ENCODE assay signal across 15 cellular contexts in the genomic region with DNA sequence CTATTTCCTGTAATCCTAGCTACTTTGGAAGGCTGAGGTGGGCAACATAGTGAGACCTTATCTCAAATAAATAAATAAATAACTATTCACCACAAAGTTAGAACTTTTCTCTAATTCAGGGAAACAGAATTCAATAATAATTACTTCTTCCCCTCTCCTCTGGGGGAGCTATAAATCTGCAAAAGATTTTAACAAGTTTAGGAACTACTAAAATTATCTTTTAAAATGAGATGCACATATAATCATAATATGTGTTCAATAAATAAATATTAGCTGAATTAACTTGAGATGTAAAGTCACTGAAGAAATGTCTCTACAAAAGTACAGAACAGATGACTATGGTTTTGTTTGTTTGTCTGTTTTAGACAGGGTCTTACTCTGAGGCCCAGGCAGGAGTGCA. TPM values are rescaled to one million over a fixed set of nuclear protein-coding genes. Genes with fewer than 3 reads are reported as not detected.
A peak's percentile ranks its signal among the peaks of the same experiment; 100 is the strongest.
DNase-seq lines count a peak whose midpoint lies in the region; ATAC-seq, FAIRE-seq and TF ChIP-seq lines count a peak whose summit lies in the region.
"Had no signal": no experiment of that assay in that cellular context is flagged by ENCODE, and none has a peak within 500 bp of the region (broad histone marks: within the 10 kb centered on the region; RNA-seq: fewer than 3 reads in every experiment).

No MANE protein-coding gene starts in this region.

- no peaks in the 10 kb centered on the region for H3K27me3 ChIP-seq in CD8-positive, alpha-beta memory T cell (ENCODE audit: insufficient read depth, low read length, poor library complexity, severe bottlenecking)
- H3K27me3 ChIP-seq: dorsolateral prefrontal cortex had no signal

- H3K27me3 Mint-ChIP-seq in Calu3 (ENCODE audit: unreplicated experiment), result no peaks in the 10 kb centered on the region
- no peaks in the 10 kb centered on the region for H3K27me3 Mint-ChIP-seq in CD8-positive, alpha-beta memory T cell

- no peaks in the 10 kb centered on the region for H3K9me3 Mint-ChIP-seq in Calu3 (ENCODE audit: low read depth, unreplicated experiment)
- H3K9me3 Mint-ChIP-seq in CD8-positive, alpha-beta memory T cell, result no peaks in the 10 kb centered on the region

- POLR2A ChIA-PET in CD8-positive, alpha-beta memory T cell (lab: Charles Lee), result interaction anchor here (0.6 kb wide), 1 partner anchor 335 kb away, joined by 4 read pairs; no protein-coding TSS in a partner anchor

- H3K4me1 ChIP-seq in CD8-positive, alpha-beta memory T cell (ENCODE audit: insufficient read depth, low read length), result no peaks in the 10 kb centered on the region

- intact Hi-C loops in Calu3 (cut with micrococcal nuclease; ENCODE audit: unreplicated experiment), result no loop called here

- no peaks in the 10 kb centered on the region for H3K36me3 Mint-ChIP-seq in Calu3 (ENCODE audit: insufficient read depth, unreplicated experiment)
- H3K36me3 Mint-ChIP-seq in CD8-positive, alpha-beta memory T cell, result peaks cover 0 to 4% (median 3%) of the 10 kb centered on the region in 3 donors

- no peak overlapping the region for H3K27ac Mint-ChIP-seq in Calu3 (ENCODE audit: unreplicated experiment)
- no peak overlapping the region for H3K27ac Mint-ChIP-seq in CD8-positive, alpha-beta memory T cell

- no TSS peak for BruUV-seq in Calu3 (replicated peaks; lab: Mats Ljungman, UMichigan)

- H3K27ac ChIP-seq in CD8-positive, alpha-beta memory T cell (ENCODE audit: low read depth, low read length), result no peak overlapping the region
- H3K27ac ChIP-seq: dorsolateral prefrontal cortex had no signal

- H3K4me3 Mint-ChIP-seq in Calu3 (ENCODE audit: low read depth, unreplicated experiment), result no peak overlapping the region
- no peak overlapping the region for H3K4me3 Mint-ChIP-seq in CD8-positive, alpha-beta memory T cell

- no peaks in the 10 kb centered on the region for H3K4me1 Mint-ChIP-seq in Calu3 (ENCODE audit: low read depth, unreplicated experiment)
- no peaks in the 10 kb centered on the region for H3K4me1 Mint-ChIP-seq in CD8-positive, alpha-beta memory T cell

- H3K36me3 ChIP-seq in CD8-positive, alpha-beta memory T cell (ENCODE audit: insufficient read depth, low read length), result no peaks in the 10 kb centered on the region

- DNase-seq in Calu3 (no peak), OCI-M1 (lab: John Stamatoyannopoulos, UW) (peak; percentile 15), fibroblast of the aortic adventitia (ENCODE audit: low read depth) (peak; percentile 6), NCI-H1105 (lab: John Stamatoyannopoulos, UW) (no peak)
- DNase-seq in CD8-positive, alpha-beta memory T cell, result no peak
- DNase-seq in stimulated activated CD4-positive, alpha-beta T cell treated with anti-CD3 and anti-CD28 coated beads, Interleukin-15, amount 100 ng/mL, for 24 hours, result no peak
- DNase-seq: activated effector memory CD4-positive, alpha-beta T cell treated with Interleukin-2 at 50 U/mL for 16 hours; DMS79; dorsolateral prefrontal cortex; midbrain; SHP77 treated with DMSO at 0.1 percent for 48 hours had no signal

- no peak overlapping the region for H3K4me3 ChIP-seq in fibroblast of the aortic adventitia (ENCODE audit: low read depth, low read length)
- H3K4me3 ChIP-seq in CD8-positive, alpha-beta memory T cell (ENCODE audit: low read length), result no peak overlapping the region
- H3K4me3 ChIP-seq: dorsolateral prefrontal cortex had no signal

- peak; percentile 37 for FAIRE-seq in A204.1 (lab: Jason Lieb, UNC)
- FAIRE-seq: astrocyte, TTC549 had no signal

- no peaks in the 10 kb centered on the region for H3K9me3 ChIP-seq in CD8-positive, alpha-beta memory T cell (ENCODE audit: low read length)

- TF ChIP-seq CTCF in Calu3 (IDR thresholded peaks at IDR 0.05; ENCODE audit: unreplicated experiment) (peak; percentile 13), fibroblast of the aortic adventitia (IDR thresholded peaks at IDR 0.05; ENCODE audit: insufficient read depth, low read length) (no peak)

- ATAC-seq in GM21526 (IDR thresholded peaks at IDR 0.05; ENCODE audit: low FRiP score, unreplicated experiment), result no peak

- CTCF ChIA-PET in Calu3 (lab: Charles Lee), result interaction anchor here (1.0 kb wide), 2 partner anchors 10 to 72 kb away, joined by 3 read pairs; no protein-coding TSS in a partner anchor
- CTCF ChIA-PET in CD8-positive, alpha-beta memory T cell (lab: Charles Lee), result interaction anchor here (0.6 to 1.6 kb wide), 5 partner anchors 9 to 233 kb away, joined by 3 to 6 read pairs (median 3); a partner anchor contains a TSS

RNA-seq across cellular contexts. Expression of a gene that starts 14.1 kb away (rescaled TPM):
- 6.3 and 6.8 TPM in 2 replicates for total RNA-seq in Calu3 (2022)
- total RNA-seq in fibroblast of the aortic adventitia (ENCODE audit: low replicate concordance), result 22.1 and 26.0 TPM in 2 replicates
- total RNA-seq in CD8-positive, alpha-beta memory T cell, result 10 to 100 TPM; 14.4 to 15.1 TPM
- polyA plus RNA-seq in CD8-positive, alpha-beta memory T cell, result 6.2 TPM

RNA-seq across cellular contexts. Expression of a gene that starts 48.0 kb away (rescaled TPM):
- total RNA-seq in Calu3 (2022), result 20.6 and 26.1 TPM in 2 replicates
- 131 and 287 TPM in 2 replicates for total RNA-seq in fibroblast of the aortic adventitia (ENCODE audit: low replicate concordance)
- 10 to 100 TPM; 37.5 to 40.9 TPM for total RNA-seq in CD8-positive, alpha-beta memory T cell
- 2.3 TPM for polyA plus RNA-seq in CD8-positive, alpha-beta memory T cell

Comparison
In these comparisons a context has a peak if more than half of its experiments do, and no peak if none do; other contexts are left out.
1. DNase-seq: peak in OCI-M1 (single experiment) and fibroblast of the aortic adventitia (single experiment); none in Calu3 (single experiment), CD8-positive, alpha-beta memory T cell (0 of 5), stimulated activated CD4-positive, alpha-beta T cell treated with anti-CD3 and anti-CD28 coated beads, Interleukin-15, amount 100 ng/mL, for 24 hours (single experiment) and NCI-H1105 (single experiment).